ENCODE assay signal across 13 cellular contexts in the genomic region with DNA sequence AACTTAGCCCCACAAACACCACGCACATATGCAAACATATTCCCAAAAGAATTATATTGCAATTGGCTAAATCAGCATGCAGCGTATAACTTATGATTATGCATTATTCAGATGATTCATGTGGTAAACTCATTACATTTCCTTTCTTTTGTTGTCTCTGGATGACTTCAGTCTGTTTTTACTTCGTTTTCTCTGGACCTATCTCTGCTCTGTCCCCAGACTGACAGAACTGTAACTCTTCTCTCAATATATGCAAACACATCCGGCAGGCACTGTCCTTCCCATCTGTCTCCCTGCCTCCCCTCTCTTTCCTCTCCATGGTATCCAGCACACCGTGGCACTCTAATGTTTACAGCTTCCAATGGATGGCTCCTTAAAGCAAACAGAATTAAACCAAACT. TPM values are rescaled to one million over a fixed set of nuclear protein-coding genes. Genes with fewer than 3 reads are reported as not detected.
A peak's percentile ranks its signal among the peaks of the same experiment; 100 is the strongest.
DNase-seq lines count a peak whose midpoint lies in the region; ATAC-seq and TF ChIP-seq lines count a peak whose summit lies in the region.
"Had no signal": no experiment of that assay in that cellular context is flagged by ENCODE, and none has a peak within 500 bp of the region (broad histone marks: within the 10 kb centered on the region; RNA-seq: fewer than 3 reads in every experiment).

No MANE protein-coding gene starts in this region.

- no peak overlapping the region for H3K4me3 Mint-ChIP-seq in activated T-cell treated with anti-CD3 and anti-CD28 coated beads, Interleukin-2, amount 50 U/mL, for 24 hours
- H3K4me3 Mint-ChIP-seq in chondrocyte (ENCODE audit: unreplicated experiment), result no peak overlapping the region
- H3K4me3 Mint-ChIP-seq: immature natural killer cell had no signal

- H3K9me3 Mint-ChIP-seq in activated T-cell treated with anti-CD3 and anti-CD28 coated beads, Interleukin-2, amount 50 U/mL, for 24 hours, result no peaks in the 10 kb centered on the region
- no peaks in the 10 kb centered on the region for H3K9me3 Mint-ChIP-seq in chondrocyte (ENCODE audit: low read depth)
- H3K9me3 Mint-ChIP-seq: immature natural killer cell had no signal

- intact Hi-C loops in posterior vena cava (cut with DNase I), result no loop called here

- ATAC-seq in GM21717 (IDR thresholded peaks at IDR 0.05; ENCODE audit: unreplicated experiment), result no peak
- ATAC-seq: right cardiac atrium had no signal

- peaks cover 9% of the 10 kb centered on the region for H3K36me3 Mint-ChIP-seq in activated T-cell treated with anti-CD3 and anti-CD28 coated beads, Interleukin-2, amount 50 U/mL, for 24 hours (ENCODE audit: low read depth)
- peaks cover 3% of the 10 kb centered on the region for H3K36me3 Mint-ChIP-seq in chondrocyte (ENCODE audit: low read depth)
- H3K36me3 Mint-ChIP-seq: immature natural killer cell had no signal

- peak overlapping the region; percentile 51 for H3K27ac Mint-ChIP-seq in activated T-cell treated with anti-CD3 and anti-CD28 coated beads, Interleukin-2, amount 50 U/mL, for 24 hours
- peak overlapping the region; percentile 41 for H3K27ac Mint-ChIP-seq in chondrocyte (ENCODE audit: unreplicated experiment)

- no peak for TF ChIP-seq CTCF in chondrocyte (IDR thresholded peaks at IDR 0.05)

- H3K27me3 Mint-ChIP-seq in activated T-cell treated with anti-CD3 and anti-CD28 coated beads, Interleukin-2, amount 50 U/mL, for 24 hours, result no peaks in the 10 kb centered on the region
- no peaks in the 10 kb centered on the region for H3K27me3 Mint-ChIP-seq in chondrocyte (ENCODE audit: low read depth)

- DNase-seq in activated T-cell treated with anti-CD3 and anti-CD28 coated beads, Interleukin-2, amount 50 U/mL, for 24 hours, result no peak
- DNase-seq in activated T-cell treated with anti-CD3 and anti-CD28 coated beads for 4 hours, result no peak
- DNase-seq in NCI-H526 treated with DMSO at 0.1 percent for 48 hours (lab: John Stamatoyannopoulos, UW), result peak; percentile 86
- DNase-seq in chondrocyte (ENCODE audit: low spot score), result no peak
- peak; percentile 19 for DNase-seq in posterior vena cava (ENCODE audit: low spot score)
- DNase-seq in HUDEP-2 (lab: John Stamatoyannopoulos, UW; ENCODE audit: unreplicated experiment in 76 of 76), result no peak
- DNase-seq in GM03348 (ENCODE audit: low spot score), result no peak
- DNase-seq: activated CD4-positive, alpha-beta T cell treated with anti-CD3 and anti-CD28 coated beads, Interleukin-2, amount 50 U/mL, for 1 hour; BE2C; immature natural killer cell; right cardiac atrium; stimulated activated CD4-positive, alpha-beta T cell treated with anti-CD3 and anti-CD28 coated beads, Interleukin-4, amount 100 ng/mL, for 24 hours had no signal

- peaks cover 29% of the 10 kb centered on the region for H3K4me1 Mint-ChIP-seq in activated T-cell treated with anti-CD3 and anti-CD28 coated beads, Interleukin-2, amount 50 U/mL, for 24 hours (ENCODE audit: low read depth)
- peaks cover 5% of the 10 kb centered on the region for H3K4me1 Mint-ChIP-seq in chondrocyte (ENCODE audit: low read depth)

RNA-seq across cellular contexts. Expression of gene BAZ1B, which starts 6.1 kb away (rescaled TPM):
- total RNA-seq in chondrocyte (64.9 to 74.9 TPM (median 65.5 TPM) in 3 replicates), posterior vena cava (10 to 100 TPM; 43.5 to 50.6 TPM)

RNA-seq across cellular contexts. Expression of gene BCL7B, which starts 29.3 kb away (rescaled TPM):
- total RNA-seq in chondrocyte (35.7 to 40.2 TPM (median 39.7 TPM) in 3 replicates), posterior vena cava (10 to 100 TPM; 59.0 to 79.2 TPM)

RNA-seq across cellular contexts. Expression of gene TBL2, which starts 50.2 kb away (rescaled TPM):
- total RNA-seq in chondrocyte (45.2 to 56.1 TPM (median 50.4 TPM) in 3 replicates), posterior vena cava (10 to 100 TPM; 21.7 to 24.4 TPM)

Comparison
In these comparisons a context has a peak if more than half of its experiments do, and no peak if none do; other contexts are left out.
1. DNase-seq: peak in NCI-H526 treated with DMSO at 0.1 percent for 48 hours (single experiment) and posterior vena cava (single experiment); none in activated T-cell treated with anti-CD3 and anti-CD28 coated beads, Interleukin-2, amount 50 U/mL, for 24 hours (single experiment), activated T-cell treated with anti-CD3 and anti-CD28 coated beads for 4 hours (single experiment), chondrocyte (single experiment), HUDEP-2 (0 of 76) and GM03348 (single experiment).